9 cellular contexts compared by ENCODE assay signal in genomic region chr7:159144756-159145543, GRCh38. TPM values are rescaled to one million over a fixed set of nuclear protein-coding genes. Genes with fewer than 3 reads are reported as not detected.
DNase-seq lines count a peak whose midpoint lies in the region; ATAC-seq and TF ChIP-seq lines count a peak whose summit lies in the region.
"Had no signal": no experiment of that assay in that cellular context is flagged by ENCODE, and none has a peak within 500 bp of the region (broad histone marks: within the 10 kb centered on the region; RNA-seq: fewer than 3 reads in every experiment).

A gene with protein sequence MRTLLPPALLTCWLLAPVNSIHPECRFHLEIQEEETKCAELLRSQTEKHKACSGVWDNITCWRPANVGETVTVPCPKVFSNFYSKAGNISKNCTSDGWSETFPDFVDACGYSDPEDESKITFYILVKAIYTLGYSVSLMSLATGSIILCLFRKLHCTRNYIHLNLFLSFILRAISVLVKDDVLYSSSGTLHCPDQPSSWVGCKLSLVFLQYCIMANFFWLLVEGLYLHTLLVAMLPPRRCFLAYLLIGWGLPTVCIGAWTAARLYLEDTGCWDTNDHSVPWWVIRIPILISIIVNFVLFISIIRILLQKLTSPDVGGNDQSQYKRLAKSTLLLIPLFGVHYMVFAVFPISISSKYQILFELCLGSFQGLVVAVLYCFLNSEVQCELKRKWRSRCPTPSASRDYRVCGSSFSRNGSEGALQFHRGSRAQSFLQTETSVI (minus strand): TSS chr7:159144867. CDS start chr7:159144771, 96 bp downstream.

- WGBS in HUES64: 51% methylated on average over 79 of the region's 89 CpGs
- 1% methylated on average over 28 of the region's 89 CpGs for WGBS in smooth muscle cell (ENCODE audit: low lambda C conversion rate)

- no peaks in the 10 kb centered on the region for H3K4me1 Mint-ChIP-seq in activated T-helper 17 cell treated with anti-CD3 and anti-CD28 coated beads, Interleukin-2, amount 50 U/mL, for 72 hours
- H3K4me1 Mint-ChIP-seq in HFFc6 (ENCODE audit: low read depth): no peaks in the 10 kb centered on the region

- no peak for TF ChIP-seq CTCF in smooth muscle cell (IDR thresholded peaks at IDR 0.05; ENCODE audit: borderline replicate concordance, insufficient read depth, poor library complexity, severe bottlenecking)
- no peak for TF ChIP-seq CTCF in HFFc6 (IDR thresholded peaks at IDR 0.05)

- peaks cover 25% of the 10 kb centered on the region; the same call in 1 of the 2 replicates for H3K9me3 ChIP-seq in HUES64 (ENCODE audit: insufficient read depth, low read depth, low read length)
- H3K9me3 ChIP-seq in smooth muscle cell (replicated peaks; ENCODE audit: low read depth): no peaks in the 10 kb centered on the region

- peak; percentile 45 for ATAC-seq in activated T-helper 17 cell treated with anti-CD3 and anti-CD28 coated beads, Interleukin-2, amount 50 U/mL, for 72 hours (replicated peaks)

- H3K27me3 ChIP-seq in HUES64 (ENCODE audit: insufficient read depth, low read length) (peaks cover 48% of the 10 kb centered on the region), smooth muscle cell (ENCODE audit: low read depth) (peaks cover 59% of the 10 kb centered on the region)

- 0 out of 2 replicates have a peak within 1 kb of the TSS, but pooled peaks have one; percentile 33 for H3K9ac ChIP-seq in HUES64 (ENCODE audit: low read depth, low read length)
- no peak within 1 kb of the TSS for H3K9ac ChIP-seq in smooth muscle cell (ENCODE audit: low read depth)

- H3K9me3 Mint-ChIP-seq in activated T-helper 17 cell treated with anti-CD3 and anti-CD28 coated beads, Interleukin-2, amount 50 U/mL, for 72 hours: no peaks in the 10 kb centered on the region
- H3K9me3 Mint-ChIP-seq in HFFc6: peaks cover 15% of the 10 kb centered on the region

- no peak for DNase-seq in smooth muscle cell (lab: John Stamatoyannopoulos, UW; ENCODE audit: unreplicated experiment)
- DNase-seq in NCI-H2029 treated with DMSO at 0.1 percent for 48 hours (lab: John Stamatoyannopoulos, UW): no peak
- DNase-seq in MV-4-11 (lab: John Stamatoyannopoulos, UW): no peak
- no peak for DNase-seq in cortex of kidney (lab: John Stamatoyannopoulos, UW)
- DNase-seq in HFFc6: no peak
- DNase-seq: NCI-H187 treated with DMSO at 0.1 percent for 48 hours had no signal

- peak within 1 kb of the TSS; percentile 91 for H3K4me2 ChIP-seq in smooth muscle cell

- no peaks in the 10 kb centered on the region for H3K36me3 Mint-ChIP-seq in activated T-helper 17 cell treated with anti-CD3 and anti-CD28 coated beads, Interleukin-2, amount 50 U/mL, for 72 hours (ENCODE audit: low read depth)
- H3K36me3 Mint-ChIP-seq in HFFc6 (ENCODE audit: low read depth): no peaks in the 10 kb centered on the region

- H3K4me1 ChIP-seq in HUES64 (ENCODE audit: insufficient read depth, low read length) (peaks cover 24% of the 10 kb centered on the region), smooth muscle cell (ENCODE audit: low read depth) (peaks cover 26% of the 10 kb centered on the region)

- peak within 1 kb of the TSS; percentile 55 for H3K4me3 ChIP-seq in HUES64 (ENCODE audit: low read length)
- H3K4me3 ChIP-seq in iPS-11a (ENCODE audit: low read depth, low read length): peak within 1 kb of the TSS; percentile 46
- peak within 1 kb of the TSS; percentile 56 for H3K4me3 ChIP-seq in smooth muscle cell

- H3K27me3 Mint-ChIP-seq in activated T-helper 17 cell treated with anti-CD3 and anti-CD28 coated beads, Interleukin-2, amount 50 U/mL, for 72 hours: peaks cover 25% of the 10 kb centered on the region
- peaks cover 2% of the 10 kb centered on the region; the same call in 1 of the 2 replicates for H3K27me3 Mint-ChIP-seq in HFFc6 (ENCODE audit: insufficient read depth)

- peak within 1 kb of the TSS; percentile 18 for H2AFZ ChIP-seq in smooth muscle cell (ENCODE audit: low read depth)

- H3K36me3 ChIP-seq in HUES64 (ENCODE audit: insufficient read depth, low read length): no peaks in the 10 kb centered on the region
- no peaks in the 10 kb centered on the region for H3K36me3 ChIP-seq in smooth muscle cell (ENCODE audit: low read depth)

- peak within 1 kb of the TSS; percentile 50 for H3K4me3 Mint-ChIP-seq in activated T-helper 17 cell treated with anti-CD3 and anti-CD28 coated beads, Interleukin-2, amount 50 U/mL, for 72 hours
- H3K4me3 Mint-ChIP-seq in HFFc6: no peak within 1 kb of the TSS

- H4K20me1 ChIP-seq in smooth muscle cell (ENCODE audit: low read depth): no peaks in the 10 kb centered on the region

- H3K27ac ChIP-seq in HUES64 (ENCODE audit: low read depth, low read length) (no peak within 1 kb of the TSS), smooth muscle cell (ENCODE audit: low read depth) (no peak within 1 kb of the TSS)

- no peaks in the 10 kb centered on the region for H3F3A ChIP-seq in smooth muscle cell (ENCODE audit: low read depth)

- no peak within 1 kb of the TSS for H3K27ac Mint-ChIP-seq in activated T-helper 17 cell treated with anti-CD3 and anti-CD28 coated beads, Interleukin-2, amount 50 U/mL, for 72 hours
- no peak within 1 kb of the TSS for H3K27ac Mint-ChIP-seq in HFFc6

- no peaks in the 10 kb centered on the region for H3K79me2 ChIP-seq in smooth muscle cell (ENCODE audit: low read depth)

RNA-seq across cellular contexts. Expression of the gene that starts here (rescaled TPM):
- 0.60 TPM for polyA plus RNA-seq in HUES64 (2013, experiment 1 of 2)
- polyA plus RNA-seq in HUES64 (2013, experiment 2 of 2): 0.57 TPM
- 1 to 10 TPM in 1 of 2 donors, not detected in 1; 1.2 TPM for total RNA-seq in activated T-helper 17 cell treated with anti-CD3 and anti-CD28 coated beads, Interleukin-2, amount 50 U/mL, for 72 hours
- total RNA-seq in smooth muscle cell: not detected in 2 replicates
- not detected in 2 replicates for polyA plus RNA-seq in smooth muscle cell
- not detected for total RNA-seq in HFFc6 (2021; fragmentation: NEBNext Ultra II Directional; extraction: Animal tissue kit (Norgen Biotek cat#: 25700))
